1 cellular context compared by ENCODE assay signal in the genomic region with DNA sequence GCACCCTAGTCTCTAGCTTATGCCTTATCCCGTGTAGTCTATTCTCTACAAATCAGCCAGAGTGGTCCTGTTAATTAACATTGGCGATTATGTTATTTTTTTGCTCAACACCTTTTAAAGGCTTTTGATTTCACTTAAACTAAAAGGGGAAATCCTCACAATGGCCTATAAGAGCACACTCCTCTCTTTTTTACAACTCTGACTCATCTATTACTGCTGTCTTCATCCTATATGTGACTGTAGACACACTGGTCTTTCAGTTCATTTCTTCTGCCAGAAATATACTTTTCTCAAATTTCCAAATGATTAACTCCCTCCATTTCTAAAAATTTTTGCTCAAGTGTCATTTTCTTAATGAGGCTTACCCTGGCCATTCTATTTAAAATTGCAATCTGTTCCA.
TF ChIP-seq lines count a peak whose summit lies in the region.

No MANE protein-coding gene starts in this region.

TF ChIP-seq in GM12878, 131 proteins besides CTCF, POLR2A, EP300 and RAD21 (continued from another document):
- no peak for TF ChIP-seq SKIL (IDR thresholded peaks at IDR 0.05; ENCODE audit: low read depth, poor library complexity, severe bottlenecking)
- TF ChIP-seq BCL11A (IDR thresholded peaks at IDR 0.05; ENCODE audit: low read depth, low read length) = no peak
- no peak for TF ChIP-seq BMI1 (IDR thresholded peaks at IDR 0.05; ENCODE audit: borderline replicate concordance)
- TF ChIP-seq, protein P1, sequence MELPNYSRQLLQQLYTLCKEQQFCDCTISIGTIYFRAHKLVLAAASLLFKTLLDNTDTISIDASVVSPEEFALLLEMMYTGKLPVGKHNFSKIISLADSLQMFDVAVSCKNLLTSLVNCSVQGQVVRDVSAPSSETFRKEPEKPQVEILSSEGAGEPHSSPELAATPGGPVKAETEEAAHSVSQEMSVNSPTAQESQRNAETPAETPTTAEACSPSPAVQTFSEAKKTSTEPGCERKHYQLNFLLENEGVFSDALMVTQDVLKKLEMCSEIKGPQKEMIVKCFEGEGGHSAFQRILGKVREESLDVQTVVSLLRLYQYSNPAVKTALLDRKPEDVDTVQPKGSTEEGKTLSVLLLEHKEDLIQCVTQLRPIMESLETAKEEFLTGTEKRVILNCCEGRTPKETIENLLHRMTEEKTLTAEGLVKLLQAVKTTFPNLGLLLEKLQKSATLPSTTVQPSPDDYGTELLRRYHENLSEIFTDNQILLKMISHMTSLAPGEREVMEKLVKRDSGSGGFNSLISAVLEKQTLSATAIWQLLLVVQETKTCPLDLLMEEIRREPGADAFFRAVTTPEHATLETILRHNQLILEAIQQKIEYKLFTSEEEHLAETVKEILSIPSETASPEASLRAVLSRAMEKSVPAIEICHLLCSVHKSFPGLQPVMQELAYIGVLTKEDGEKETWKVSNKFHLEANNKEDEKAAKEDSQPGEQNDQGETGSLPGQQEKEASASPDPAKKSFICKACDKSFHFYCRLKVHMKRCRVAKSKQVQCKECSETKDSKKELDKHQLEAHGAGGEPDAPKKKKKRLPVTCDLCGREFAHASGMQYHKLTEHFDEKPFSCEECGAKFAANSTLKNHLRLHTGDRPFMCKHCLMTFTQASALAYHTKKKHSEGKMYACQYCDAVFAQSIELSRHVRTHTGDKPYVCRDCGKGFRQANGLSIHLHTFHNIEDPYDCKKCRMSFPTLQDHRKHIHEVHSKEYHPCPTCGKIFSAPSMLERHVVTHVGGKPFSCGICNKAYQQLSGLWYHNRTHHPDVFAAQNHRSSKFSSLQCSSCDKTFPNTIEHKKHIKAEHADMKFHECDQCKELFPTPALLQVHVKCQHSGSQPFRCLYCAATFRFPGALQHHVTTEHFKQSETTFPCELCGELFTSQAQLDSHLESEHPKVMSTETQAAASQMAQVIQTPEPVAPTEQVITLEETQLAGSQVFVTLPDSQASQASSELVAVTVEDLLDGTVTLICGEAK (IDR thresholded peaks at IDR 0.05; ENCODE audit: borderline replicate concordance) = no peak
- TF ChIP-seq, protein P2, sequence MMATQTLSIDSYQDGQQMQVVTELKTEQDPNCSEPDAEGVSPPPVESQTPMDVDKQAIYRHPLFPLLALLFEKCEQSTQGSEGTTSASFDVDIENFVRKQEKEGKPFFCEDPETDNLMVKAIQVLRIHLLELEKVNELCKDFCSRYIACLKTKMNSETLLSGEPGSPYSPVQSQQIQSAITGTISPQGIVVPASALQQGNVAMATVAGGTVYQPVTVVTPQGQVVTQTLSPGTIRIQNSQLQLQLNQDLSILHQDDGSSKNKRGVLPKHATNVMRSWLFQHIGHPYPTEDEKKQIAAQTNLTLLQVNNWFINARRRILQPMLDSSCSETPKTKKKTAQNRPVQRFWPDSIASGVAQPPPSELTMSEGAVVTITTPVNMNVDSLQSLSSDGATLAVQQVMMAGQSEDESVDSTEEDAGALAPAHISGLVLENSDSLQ (IDR thresholded peaks at IDR 0.05) = no peak
- TF ChIP-seq SIN3A (IDR thresholded peaks at IDR 0.05; ENCODE audit: low read depth, low read length) = no peak
- TF ChIP-seq, protein P3, sequence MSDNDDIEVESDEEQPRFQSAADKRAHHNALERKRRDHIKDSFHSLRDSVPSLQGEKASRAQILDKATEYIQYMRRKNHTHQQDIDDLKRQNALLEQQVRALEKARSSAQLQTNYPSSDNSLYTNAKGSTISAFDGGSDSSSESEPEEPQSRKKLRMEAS (IDR thresholded peaks at IDR 0.05; ENCODE audit: low read depth, low read length) = no peak
- no peak for TF ChIP-seq SREBF2 (IDR thresholded peaks at IDR 0.05; ENCODE audit: low read length)
- TF ChIP-seq, protein P4, sequence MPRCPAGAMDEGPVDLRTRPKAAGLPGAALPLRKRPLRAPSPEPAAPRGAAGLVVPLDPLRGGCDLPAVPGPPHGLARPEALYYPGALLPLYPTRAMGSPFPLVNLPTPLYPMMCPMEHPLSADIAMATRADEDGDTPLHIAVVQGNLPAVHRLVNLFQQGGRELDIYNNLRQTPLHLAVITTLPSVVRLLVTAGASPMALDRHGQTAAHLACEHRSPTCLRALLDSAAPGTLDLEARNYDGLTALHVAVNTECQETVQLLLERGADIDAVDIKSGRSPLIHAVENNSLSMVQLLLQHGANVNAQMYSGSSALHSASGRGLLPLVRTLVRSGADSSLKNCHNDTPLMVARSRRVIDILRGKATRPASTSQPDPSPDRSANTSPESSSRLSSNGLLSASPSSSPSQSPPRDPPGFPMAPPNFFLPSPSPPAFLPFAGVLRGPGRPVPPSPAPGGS (IDR thresholded peaks at IDR 0.05; ENCODE audit: borderline replicate concordance, insufficient read depth, low read depth, low read length, poor library complexity, severe bottlenecking) = no peak
- TF ChIP-seq ZNF274 (IDR thresholded peaks at IDR 0.05; ENCODE audit: insufficient read depth, insufficient read length) = no peak
